In genomic region chr6:162099685-162100084, GRCh38 we compare ENCODE assay signal across 1 cellular context.
TF ChIP-seq lines count a peak whose summit lies in the region.

No MANE protein-coding gene starts in this region.

TF ChIP-seq in HepG2, 621 proteins besides CTCF, POLR2A, EP300 and RAD21 (continued from another document):
- TF ChIP-seq ARID5B (CRISPR knock-in tag; IDR thresholded peaks at IDR 0.05) = peak; percentile 29; the same call in 1 of the 2 replicates
- peak; percentile 96 for TF ChIP-seq CEBPB (IDR thresholded peaks at IDR 0.05; ENCODE audit: borderline replicate concordance, low read depth, low read length)
- peak; percentile 29; the same call in 1 of the 2 replicates for TF ChIP-seq ETV5 (CRISPR knock-in tag; IDR thresholded peaks at IDR 0.05; ENCODE audit: borderline replicate concordance)
- TF ChIP-seq GATAD2A (CRISPR knock-in tag; IDR thresholded peaks at IDR 0.05) = 0 out of 2 replicates have a peak, but pooled peaks have one; percentile 27
- no peak for TF ChIP-seq SP4 (CRISPR knock-in tag; IDR thresholded peaks at IDR 0.05)
- TF ChIP-seq, protein P1, sequence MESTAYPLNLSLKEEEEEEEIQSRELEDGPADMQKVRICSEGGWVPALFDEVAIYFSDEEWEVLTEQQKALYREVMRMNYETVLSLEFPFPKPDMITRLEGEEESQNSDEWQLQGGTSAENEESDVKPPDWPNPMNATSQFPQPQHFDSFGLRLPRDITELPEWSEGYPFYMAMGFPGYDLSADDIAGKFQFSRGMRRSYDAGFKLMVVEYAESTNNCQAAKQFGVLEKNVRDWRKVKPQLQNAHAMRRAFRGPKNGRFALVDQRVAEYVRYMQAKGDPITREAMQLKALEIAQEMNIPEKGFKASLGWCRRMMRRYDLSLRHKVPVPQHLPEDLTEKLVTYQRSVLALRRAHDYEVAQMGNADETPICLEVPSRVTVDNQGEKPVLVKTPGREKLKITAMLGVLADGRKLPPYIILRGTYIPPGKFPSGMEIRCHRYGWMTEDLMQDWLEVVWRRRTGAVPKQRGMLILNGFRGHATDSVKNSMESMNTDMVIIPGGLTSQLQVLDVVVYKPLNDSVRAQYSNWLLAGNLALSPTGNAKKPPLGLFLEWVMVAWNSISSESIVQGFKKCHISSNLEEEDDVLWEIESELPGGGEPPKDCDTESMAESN (CRISPR knock-in tag; conservative IDR thresholded peaks at IDR 0.05) = no peak
- TF ChIP-seq ATF7 (IDR thresholded peaks at IDR 0.05) = peak; percentile 33; the same call in 1 of the 2 replicates
- TF ChIP-seq ATF7 (CRISPR knock-in tag; IDR thresholded peaks at IDR 0.05) = no peak
- TF ChIP-seq U2AF1 (optimal IDR thresholded peaks at IDR 0.05; ENCODE audit: low read depth, low read length) = no peak
- TF ChIP-seq NR2C2 (CRISPR knock-in tag; IDR thresholded peaks at IDR 0.05; ENCODE audit: borderline replicate concordance) = 0 out of 2 replicates have a peak, but pooled peaks have one; percentile 18
- TF ChIP-seq PITX1 (CRISPR knock-in tag; IDR thresholded peaks at IDR 0.05) = no peak
- peak; percentile 72 for TF ChIP-seq CEBPG (CRISPR knock-in tag; IDR thresholded peaks at IDR 0.05)
- peak; percentile 36; the same call in 1 of the 2 replicates for TF ChIP-seq GABPB1 (CRISPR knock-in tag; IDR thresholded peaks at IDR 0.05)
- TF ChIP-seq SIX4 (CRISPR knock-in tag; IDR thresholded peaks at IDR 0.05) = peak; percentile 56; the same call in 1 of the 2 replicates
- 0 out of 2 replicates have a peak, but pooled peaks have one; percentile 41 for TF ChIP-seq ARID3A (IDR thresholded peaks at IDR 0.05; ENCODE audit: low read depth, low read length)
- TF ChIP-seq KAT2B (IDR thresholded peaks at IDR 0.05; ENCODE audit: borderline replicate concordance, low read depth, low read length) = no peak
- TF ChIP-seq ATF4 (CRISPR knock-in tag; IDR thresholded peaks at IDR 0.05) = peak in 1 of 2 experiments; percentile 61; a peak in 2 of 4 replicates
TF ChIP-seq in HepG2: peak in this region for 16.
